ENCODE assay signal across 8 cellular contexts in genomic region chr19:15836595-15837398, GRCh38. TPM values are rescaled to one million over a fixed set of nuclear protein-coding genes. Genes with fewer than 3 reads are reported as not detected.
DNase-seq lines count a peak whose midpoint lies in the region; ATAC-seq, FAIRE-seq and TF ChIP-seq lines count a peak whose summit lies in the region.

No MANE protein-coding gene starts in this region.

- no peak overlapping the region for H2BK5ac ChIP-seq in H9 (ENCODE audit: insufficient read length, low read length)

- peak; percentile 90 for TF ChIP-seq POLR2A in GM12892 (IDR thresholded peaks at IDR 0.05; ENCODE audit: low read depth, low read length)

- no peak overlapping the region for H4K5ac ChIP-seq in H9 (ENCODE audit: insufficient read length, low read depth, low read length)

- H3K56ac ChIP-seq in H9 (ENCODE audit: insufficient read length, low read depth, low read length): no peak overlapping the region

- intact Hi-C loops in right cardiac atrium (cut with DNase I): no loop called here

- ATAC-seq in HG02759 (IDR thresholded peaks at IDR 0.05; ENCODE audit: unreplicated experiment) (peak; percentile 96), T-helper 17 cell (peak; percentile 91), right cardiac atrium (peak; percentile 100)

- TF ChIP-seq CTCF in H9 (conservative IDR thresholded peaks at IDR 0.05): no peak

- H3K4me3 Mint-ChIP-seq in T-helper 17 cell (peak overlapping the region; percentile 97), H9 (no peak overlapping the region)

- H2BK20ac ChIP-seq in H9 (ENCODE audit: low read depth, low read length, poor library complexity, severe bottlenecking): no peak overlapping the region

- H2AFZ ChIP-seq in H9 (ENCODE audit: low read length): no peak overlapping the region

- no peaks in the 10 kb centered on the region for H4K20me1 ChIP-seq in H9 (ENCODE audit: control insufficient read depth, insufficient read depth, insufficient read length)

- H2BK12ac ChIP-seq in H9 (ENCODE audit: insufficient read length, low read depth, low read length): no peak overlapping the region

- H3K9me3 ChIP-seq in T-helper 17 cell (ENCODE audit: control insufficient read depth, low read length, poor library complexity, severe bottlenecking) (no peaks in the 10 kb centered on the region), right cardiac atrium (ENCODE audit: control insufficient read depth, low read length) (no peaks in the 10 kb centered on the region), small intestine (ENCODE audit: control insufficient read depth, low read depth) (no peaks in the 10 kb centered on the region), H9 (ENCODE audit: control insufficient read depth, low read depth, low read length) (peaks cover 74% of the 10 kb centered on the region)

- H3K9me3 Mint-ChIP-seq in H9: peaks cover 45 to 47% of the 10 kb centered on the region in 2 experiments

- no peak overlapping the region for H4K91ac ChIP-seq in H9 (ENCODE audit: insufficient read length, low read depth, low read length)

- FAIRE-seq in GM12892 (lab: Jason Lieb, UNC) (peak; percentile 87), small intestine (lab: Jason Lieb, UNC) (no peak)

- H3K79me1 ChIP-seq in H9 (ENCODE audit: insufficient read depth, low read depth, low read length, poor library complexity, severe bottlenecking): no peaks in the 10 kb centered on the region

- H3K27ac ChIP-seq in right cardiac atrium (ENCODE audit: low read length) (peak overlapping the region; percentile 93), small intestine (ENCODE audit: low read depth in 1 of 2, low read length in 1 of 2) (peak overlapping the region; percentile 97 to 100), H9 (ENCODE audit: insufficient read length, low read depth, low read length) (no peak overlapping the region)

- H3K23ac ChIP-seq in H9 (ENCODE audit: insufficient read length, low read depth, low read length): no peak overlapping the region

- H2BK15ac ChIP-seq in H9 (ENCODE audit: low read depth, low read length): no peak overlapping the region

- H4K8ac ChIP-seq in H9 (replicated peaks; ENCODE audit: insufficient read length, low read depth, low read length): no peak overlapping the region

- WGBS in right cardiac atrium: under 1% methylated on average over 49 of the region's 49 CpGs
- WGBS in small intestine, 3 donors: 0 to 1% (median 0%) methylated on average over 37 to 49 of the region's 49 CpGs
- no CpG with 5 or more reads among the region's 49 CpGs for WGBS in H9 (ENCODE audit: extremely low coverage, insufficient read length, low lambda C conversion rate)

- H3K27ac Mint-ChIP-seq in T-helper 17 cell (peak overlapping the region; percentile 96), H9 (no peak overlapping the region)

- H3K79me2 ChIP-seq in H9 (ENCODE audit: insufficient read depth, low read length): no peaks in the 10 kb centered on the region

- H3K9ac ChIP-seq in H9 (ENCODE audit: extremely low read depth, insufficient read length, low read length): no peak overlapping the region

- H3K27me3 Mint-ChIP-seq in T-helper 17 cell (no peaks in the 10 kb centered on the region), H9 (ENCODE audit: low read depth) (peaks cover 4% of the 10 kb centered on the region)

- no peak overlapping the region for H3K14ac ChIP-seq in H9 (ENCODE audit: insufficient read depth, low read length)

- no peak overlapping the region for H2BK120ac ChIP-seq in H9 (ENCODE audit: low read depth, low read length, poor library complexity, severe bottlenecking)

- no peak overlapping the region for H3K4ac ChIP-seq in H9 (ENCODE audit: low read depth, low read length)

- H3K36me3 Mint-ChIP-seq in T-helper 17 cell (ENCODE audit: low read depth) (peaks cover 2% of the 10 kb centered on the region), H9 (ENCODE audit: insufficient read depth in 1 of 3, low read depth in 3 of 3) (peaks cover 8 to 18% (median 11%) of the 10 kb centered on the region in 3 experiments)

- no peaks in the 10 kb centered on the region for H3K23me2 ChIP-seq in H9 (ENCODE audit: insufficient read length, low read depth, low read length, poor library complexity, severe bottlenecking)

- H2AK5ac ChIP-seq in H9 (ENCODE audit: insufficient read length, low read length): no peak overlapping the region

- no peak overlapping the region for H3T11ph ChIP-seq in H9 (ENCODE audit: low read length)

- no peak overlapping the region for H3K18ac ChIP-seq in H9 (ENCODE audit: insufficient read length, low read depth, low read length)

- H3K36me3 ChIP-seq in small intestine (ENCODE audit: control insufficient read depth in 2 of 2, insufficient read depth in 2 of 2, low read length in 2 of 2): no peaks in the 10 kb centered on the region

- DNase-seq in GM12892 (ENCODE audit: insufficient read length) (peak; percentile 82), NCI-H1105 treated with DMSO at 0.1 percent for 48 hours (lab: John Stamatoyannopoulos, UW) (peak; percentile 84), T-helper 17 cell (peak; percentile 82 to 89 (median 86)), amniotic stem cell (lab: John Stamatoyannopoulos, UW) (peak; percentile 91), right cardiac atrium (peak; percentile 98 to 99 (median 98)), small intestine (peak; percentile 99), H9 (no peak)

- peaks cover 17% of the 10 kb centered on the region for H3K4me1 Mint-ChIP-seq in T-helper 17 cell
- H3K4me1 Mint-ChIP-seq in H9: no peaks in the 10 kb centered on the region

- H3K27me3 ChIP-seq in right cardiac atrium (ENCODE audit: control insufficient read depth, insufficient read depth) (no peaks in the 10 kb centered on the region), small intestine (ENCODE audit: control insufficient read depth in 2 of 2, insufficient read depth in 2 of 2, low read length in 2 of 2) (peaks cover 0 to under 1% of the 10 kb centered on the region in 2 donors), H9 (ENCODE audit: insufficient read depth, low read length) (no peaks in the 10 kb centered on the region)

- H3K4me1 ChIP-seq in right cardiac atrium (ENCODE audit: control insufficient read depth, insufficient read depth, low read length): peaks cover 3% of the 10 kb centered on the region
- H3K4me1 ChIP-seq in small intestine (ENCODE audit: control insufficient read depth in 2 of 2, insufficient read depth in 1 of 2, low read depth in 1 of 2, low read length in 1 of 2): no peaks in the 10 kb centered on the region
- H3K4me1 ChIP-seq in H9 (ENCODE audit: insufficient read depth, low read length): no peaks in the 10 kb centered on the region

- H3K4me3 ChIP-seq in right cardiac atrium (ENCODE audit: low read length): peak overlapping the region; percentile 74
- H3K4me3 ChIP-seq in small intestine (ENCODE audit: low read depth in 1 of 2, low read length in 2 of 2): peak overlapping the region; percentile 60 to 86

- no peak overlapping the region for H3K4me2 ChIP-seq in H9 (ENCODE audit: insufficient read depth, insufficient read length, low read length)

RNA-seq across cellular contexts. Expression of gene OR10H1, which starts 21.3 kb away (rescaled TPM):
- not detected for polyA plus RNA-seq in GM12892 (2012; ENCODE audit: missing spikeins)
- total RNA-seq in T-helper 17 cell (under 1 TPM in 1 of 2 donors, not detected in 1; 0.07 TPM), right cardiac atrium (not detected), H9 (2021) (not detected in 2 replicates)
- polyA plus RNA-seq in right cardiac atrium (not detected), small intestine (not detected)

RNA-seq across cellular contexts. Expression of gene OR10H5, which starts 49.3 kb away (rescaled TPM):
- not detected for polyA plus RNA-seq in GM12892 (2012; ENCODE audit: missing spikeins)
- total RNA-seq in T-helper 17 cell: not detected
- not detected for total RNA-seq in right cardiac atrium
- polyA plus RNA-seq in right cardiac atrium: not detected
- not detected for polyA plus RNA-seq in small intestine
- total RNA-seq in H9 (2021): not detected in 2 replicates
